ENCODE assay signal across 10 cellular contexts in genomic region chr10:118513174-118513573, GRCh38.
"Had no signal": no experiment of that assay in that cellular context is flagged by ENCODE, and none has a peak within 500 bp of the region (broad histone marks: within the 10 kb centered on the region; RNA-seq: fewer than 3 reads in every experiment).

No MANE protein-coding gene starts in this region.

- FAIRE-seq: H1, H54 had no signal

- H3K9ac ChIP-seq: KMS-11 had no signal

- DNase-seq: H9, HCEC 1CT, HFFc6, IMR-90, KBM-7 had no signal

- H3K4me2 ChIP-seq: GM23338, KMS-11 had no signal

- ATAC-seq: GM23338 had no signal

- H3K27ac ChIP-seq: HL-60, KMS-11 had no signal

- H3K4me3 ChIP-seq: GM23338 had no signal

- H2AFZ ChIP-seq: GM23338 had no signal
